Comparison of ENCODE assay signal across 1 cellular context in genomic region chr6:120431841-120432240, GRCh38.
TF ChIP-seq lines count a peak whose summit lies in the region.

No MANE protein-coding gene starts in this region.

TF ChIP-seq in GM23338, 12 proteins besides CTCF, POLR2A, EP300 and RAD21:
- TF ChIP-seq, protein P1, sequence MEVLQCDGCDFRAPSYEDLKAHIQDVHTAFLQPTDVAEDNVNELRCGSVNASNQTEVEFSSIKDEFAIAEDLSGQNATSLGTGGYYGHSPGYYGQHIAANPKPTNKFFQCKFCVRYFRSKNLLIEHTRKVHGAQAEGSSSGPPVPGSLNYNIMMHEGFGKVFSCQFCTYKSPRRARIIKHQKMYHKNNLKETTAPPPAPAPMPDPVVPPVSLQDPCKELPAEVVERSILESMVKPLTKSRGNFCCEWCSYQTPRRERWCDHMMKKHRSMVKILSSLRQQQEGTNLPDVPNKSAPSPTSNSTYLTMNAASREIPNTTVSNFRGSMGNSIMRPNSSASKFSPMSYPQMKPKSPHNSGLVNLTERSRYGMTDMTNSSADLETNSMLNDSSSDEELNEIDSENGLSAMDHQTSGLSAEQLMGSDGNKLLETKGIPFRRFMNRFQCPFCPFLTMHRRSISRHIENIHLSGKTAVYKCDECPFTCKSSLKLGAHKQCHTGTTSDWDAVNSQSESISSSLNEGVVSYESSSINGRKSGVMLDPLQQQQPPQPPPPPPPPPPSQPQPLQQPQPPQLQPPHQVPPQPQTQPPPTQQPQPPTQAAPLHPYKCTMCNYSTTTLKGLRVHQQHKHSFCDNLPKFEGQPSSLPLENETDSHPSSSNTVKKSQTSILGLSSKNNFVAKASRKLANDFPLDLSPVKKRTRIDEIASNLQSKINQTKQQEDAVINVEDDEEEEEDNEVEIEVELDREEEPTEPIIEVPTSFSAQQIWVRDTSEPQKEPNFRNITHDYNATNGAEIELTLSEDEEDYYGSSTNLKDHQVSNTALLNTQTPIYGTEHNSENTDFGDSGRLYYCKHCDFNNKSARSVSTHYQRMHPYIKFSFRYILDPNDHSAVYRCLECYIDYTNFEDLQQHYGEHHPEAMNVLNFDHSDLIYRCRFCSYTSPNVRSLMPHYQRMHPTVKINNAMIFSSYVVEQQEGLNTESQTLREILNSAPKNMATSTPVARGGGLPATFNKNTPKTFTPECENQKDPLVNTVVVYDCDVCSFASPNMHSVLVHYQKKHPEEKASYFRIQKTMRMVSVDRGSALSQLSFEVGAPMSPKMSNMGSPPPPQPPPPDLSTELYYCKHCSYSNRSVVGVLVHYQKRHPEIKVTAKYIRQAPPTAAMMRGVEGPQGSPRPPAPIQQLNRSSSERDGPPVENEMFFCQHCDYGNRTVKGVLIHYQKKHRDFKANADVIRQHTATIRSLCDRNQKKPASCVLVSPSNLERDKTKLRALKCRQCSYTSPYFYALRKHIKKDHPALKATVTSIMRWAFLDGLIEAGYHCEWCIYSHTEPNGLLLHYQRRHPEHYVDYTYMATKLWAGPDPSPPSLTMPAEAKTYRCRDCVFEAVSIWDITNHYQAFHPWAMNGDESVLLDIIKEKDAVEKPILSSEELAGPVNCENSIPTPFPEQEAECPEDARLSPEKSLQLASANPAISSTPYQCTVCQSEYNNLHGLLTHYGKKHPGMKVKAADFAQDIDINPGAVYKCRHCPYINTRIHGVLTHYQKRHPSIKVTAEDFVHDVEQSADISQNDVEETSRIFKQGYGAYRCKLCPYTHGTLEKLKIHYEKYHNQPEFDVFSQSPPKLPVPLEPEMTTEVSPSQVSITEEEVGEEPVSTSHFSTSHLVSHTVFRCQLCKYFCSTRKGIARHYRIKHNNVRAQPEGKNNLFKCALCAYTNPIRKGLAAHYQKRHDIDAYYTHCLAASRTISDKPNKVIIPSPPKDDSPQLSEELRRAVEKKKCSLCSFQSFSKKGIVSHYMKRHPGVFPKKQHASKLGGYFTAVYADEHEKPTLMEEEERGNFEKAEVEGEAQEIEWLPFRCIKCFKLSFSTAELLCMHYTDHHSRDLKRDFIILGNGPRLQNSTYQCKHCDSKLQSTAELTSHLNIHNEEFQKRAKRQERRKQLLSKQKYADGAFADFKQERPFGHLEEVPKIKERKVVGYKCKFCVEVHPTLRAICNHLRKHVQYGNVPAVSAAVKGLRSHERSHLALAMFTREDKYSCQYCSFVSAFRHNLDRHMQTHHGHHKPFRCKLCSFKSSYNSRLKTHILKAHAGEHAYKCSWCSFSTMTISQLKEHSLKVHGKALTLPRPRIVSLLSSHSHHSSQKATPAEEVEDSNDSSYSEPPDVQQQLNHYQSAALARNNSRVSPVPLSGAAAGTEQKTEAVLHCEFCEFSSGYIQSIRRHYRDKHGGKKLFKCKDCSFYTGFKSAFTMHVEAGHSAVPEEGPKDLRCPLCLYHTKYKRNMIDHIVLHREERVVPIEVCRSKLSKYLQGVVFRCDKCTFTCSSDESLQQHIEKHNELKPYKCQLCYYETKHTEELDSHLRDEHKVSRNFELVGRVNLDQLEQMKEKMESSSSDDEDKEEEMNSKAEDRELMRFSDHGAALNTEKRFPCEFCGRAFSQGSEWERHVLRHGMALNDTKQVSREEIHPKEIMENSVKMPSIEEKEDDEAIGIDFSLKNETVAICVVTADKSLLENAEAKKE (CRISPR knock-in tag; IDR thresholded peaks at IDR 0.05) = no peak
- no peak for TF ChIP-seq ZNF114 (CRISPR knock-in tag; IDR thresholded peaks at IDR 0.05)
- no peak for TF ChIP-seq STAT1 (IDR thresholded peaks at IDR 0.05; ENCODE audit: unreplicated experiment)
- TF ChIP-seq EZH2 (IDR thresholded peaks at IDR 0.05; ENCODE audit: low read depth, unreplicated experiment) = no peak
- no peak for TF ChIP-seq CREB1 (CRISPR knock-in tag; IDR thresholded peaks at IDR 0.05; ENCODE audit: low read depth)
- TF ChIP-seq ETS1 (IDR thresholded peaks at IDR 0.05) = no peak
- TF ChIP-seq EZH2phosphoT487 (IDR thresholded peaks at IDR 0.05; ENCODE audit: unreplicated experiment) = no peak
- TF ChIP-seq JUNB (IDR thresholded peaks at IDR 0.05; ENCODE audit: unreplicated experiment) = no peak
- no peak for TF ChIP-seq POLR2AphosphoS5 (IDR thresholded peaks at IDR 0.05; ENCODE audit: low read depth)
